ENCODE assay signal across 21 cellular contexts in genomic region chr4:73275318-73275654, GRCh38. TPM values are rescaled to one million over a fixed set of nuclear protein-coding genes. Genes with fewer than 3 reads are reported as not detected.
DNase-seq lines count a peak whose midpoint lies in the region; ATAC-seq, FAIRE-seq and TF ChIP-seq lines count a peak whose summit lies in the region.
"Had no signal": no experiment of that assay in that cellular context is flagged by ENCODE, and none has a peak within 500 bp of the region (broad histone marks: within the 10 kb centered on the region; RNA-seq: fewer than 3 reads in every experiment).

No MANE protein-coding gene starts in this region.

- no peak for TF ChIP-seq CTCF in LNCaP clone FGC (IDR thresholded peaks at IDR 0.05; ENCODE audit: control insufficient read depth, extremely low read depth, insufficient read depth)
- no peak for TF ChIP-seq CTCF in HepG2 (CRISPR knock-in tag; IDR thresholded peaks at IDR 0.05)
- no peak for TF ChIP-seq CTCF in gastrocnemius medialis (IDR thresholded peaks at IDR 0.05 in 4 of 5, conservative IDR thresholded peaks at IDR 0.05 in 1 of 5)

- 0% methylated on average over 1 of the region's 1 CpG for WGBS in HepG2 (ENCODE audit: low lambda C conversion rate)

- TF ChIP-seq RAD21 in HepG2 (CRISPR knock-in tag; IDR thresholded peaks at IDR 0.05), result no peak

- H3K4me3 ChIP-seq in LNCaP clone FGC (ENCODE audit: low read depth, low read length) (no peak overlapping the region), HepG2 (replicated peaks in 1 of 3; ENCODE audit: insufficient read depth in 1 of 3, low read depth in 2 of 3, low read length in 3 of 3) (no peak overlapping the region), gastrocnemius medialis (no peak overlapping the region)
- H3K4me3 ChIP-seq: K562 had no signal

- DNase-seq in DMS153 (lab: John Stamatoyannopoulos, UW) (peak; percentile 84), LNCaP clone FGC (ENCODE audit: low read depth) (peak; percentile 86), NCI-H446 (lab: John Stamatoyannopoulos, UW) (peak; percentile 78 to 89), HepG2 (ENCODE audit: low spot score) (peak; percentile 57), gastrocnemius medialis (no peak), D341Med (ENCODE audit: low spot score) (no peak)
- DNase-seq in activated CD4-positive, CD25-positive, alpha-beta regulatory T cell (lab: John Stamatoyannopoulos, UW), result no peak
- DNase-seq: activated naive CD4-positive, alpha-beta T cell treated with anti-CD3 and anti-CD28 coated beads for 36 hours; activated T-cell treated with anti-CD3 and anti-CD28 coated beads, Interleukin-2, amount 50 U/mL, for 4 hours; aorta; CD4-positive, alpha-beta T cell; effector memory CD4-positive, alpha-beta T cell; head of caudate nucleus; NCI-H524 treated with DMSO at 0.1 percent for 48 hours; nucleus accumbens; stimulated activated naive B cell treated with anti-CD40 and anti-IgM and Interleukin-4, amounts not matched to agents 10 μg/mL and 1 μg/mL and 100 μg/mL, for 72 hours had no signal

- H3K9me3 ChIP-seq in HepG2 (ENCODE audit: low read length), result no peaks in the 10 kb centered on the region
- peaks cover 0 to 3% (median 0%) of the 10 kb centered on the region in 3 donors for H3K9me3 ChIP-seq in gastrocnemius medialis

- BruUV-seq in HepG2 (replicated peaks; lab: Mats Ljungman, UMichigan), result no TSS peak

- TF ChIP-seq EP300 in HepG2 (IDR thresholded peaks at IDR 0.05; ENCODE audit: low read depth in 2 of 2, low read length in 2 of 2), result no peak
- TF ChIP-seq EP300 in HepG2 (CRISPR knock-in tag; IDR thresholded peaks at IDR 0.05; ENCODE audit: borderline replicate concordance), result no peak

- ATAC-seq in HepG2 (peak; percentile 93), HG02678 (IDR thresholded peaks at IDR 0.05; ENCODE audit: unreplicated experiment) (no peak), gastrocnemius medialis (no peak)
- ATAC-seq: activated T-cell treated with anti-CD3 and anti-CD28 coated beads, Interleukin-2, amount 50 U/mL, for 4 hours; K562; PC-3; sciatic nerve; stimulated activated naive B cell treated with anti-CD40 and anti-IgM and Interleukin-4, amounts not matched to agents 10 μg/mL and 1 μg/mL and 100 μg/mL, for 72 hours had no signal

- H3K27ac ChIP-seq in HepG2 (ENCODE audit: extremely low read length, insufficient read depth, low read length) (no peak overlapping the region), gastrocnemius medialis (no peak overlapping the region)

- H3K27me3 ChIP-seq in HepG2 (ENCODE audit: control insufficient read depth in 1 of 2, insufficient read depth in 2 of 2, low read length in 2 of 2) (no peaks in the 10 kb centered on the region), gastrocnemius medialis (no peaks in the 10 kb centered on the region)

- peak; percentile 21 for FAIRE-seq in HepG2 (lab: Jason Lieb, UNC)
- FAIRE-seq: GM18507, K562 had no signal

- no peak overlapping the region for H3K9ac ChIP-seq in HepG2 (ENCODE audit: insufficient read depth, low read depth, low read length)

- no peak overlapping the region for H2AFZ ChIP-seq in HepG2 (ENCODE audit: low read length)

- H3K4me1 ChIP-seq in HepG2 (ENCODE audit: insufficient read depth, low read length) (peaks cover 16% of the 10 kb centered on the region), gastrocnemius medialis (no peaks in the 10 kb centered on the region)

- H4K20me1 ChIP-seq in HepG2 (ENCODE audit: insufficient read depth, low read length), result no peaks in the 10 kb centered on the region

- no peaks in the 10 kb centered on the region for H3K79me2 ChIP-seq in HepG2 (ENCODE audit: insufficient read depth, low read length)

- H3K36me3 ChIP-seq in HepG2 (replicated peaks in 1 of 2; ENCODE audit: control insufficient read depth in 1 of 2, insufficient read depth in 2 of 2, low read length in 2 of 2) (no peaks in the 10 kb centered on the region), gastrocnemius medialis (no peaks in the 10 kb centered on the region)

- POLR2A ChIA-PET in HepG2 (lab: Yijun Ruan, JAX), result interaction anchor here (1.5 kb wide), 1 partner anchor 16 kb away, joined by 5 read pairs; no protein-coding TSS in a partner anchor

- TF ChIP-seq POLR2A in HepG2 (IDR thresholded peaks at IDR 0.05; ENCODE audit: insufficient read depth in 1 of 2, low read depth in 2 of 2, low read length in 2 of 2) (no peak), gastrocnemius medialis (IDR thresholded peaks at IDR 0.05) (no peak)

- in situ Hi-C loops in HepG2 (cut with HindIII; ENCODE audit: extremely low pct_ligation_motif_present, low pct_unique_long_range_greater_than_20kb) (no loop called here), gastrocnemius medialis (cut with MboI; ENCODE audit: low sequenced_read_pairs in 4 of 4) (no loop called here)

- H3K4me2 ChIP-seq in HepG2 (ENCODE audit: low read depth, low read length), result no peak overlapping the region

- intact Hi-C loops in HepG2 (cut with micrococcal nuclease; ENCODE audit: unreplicated experiment), result no loop called here
- intact Hi-C loops in gastrocnemius medialis (cut with DNase I; ENCODE audit: low total_unique reads), result no loop called here

- CTCF ChIA-PET in HepG2 (lab: Yijun Ruan, JAX; ENCODE audit: low intra/inter-chr PET ratio, low total read pairs), result no interaction called here

TF ChIP-seq in HepG2, 621 proteins besides CTCF, POLR2A, EP300 and RAD21 (continues in another document):
- TF ChIP-seq ZMYM4 (CRISPR knock-in tag; IDR thresholded peaks at IDR 0.05) (peak; percentile 38; the same call in 1 of the 2 replicates), FOXA1 (IDR thresholded peaks at IDR 0.05) (no peak), FOXA1 (CRISPR knock-in tag; IDR thresholded peaks at IDR 0.05) (peak; percentile 22; the same call in 1 of the 2 replicates), PAXIP1 (CRISPR knock-in tag; conservative IDR thresholded peaks at IDR 0.05) (peak; percentile 35; the same call in 1 of the 2 replicates), ZNF709 (CRISPR knock-in tag; IDR thresholded peaks at IDR 0.05) (no peak), EHMT2 (IDR thresholded peaks at IDR 0.05; ENCODE audit: borderline replicate concordance, low read depth, low read length) (peak; percentile 78), SIX1 (CRISPR knock-in tag; IDR thresholded peaks at IDR 0.05; ENCODE audit: borderline replicate concordance) (peak; percentile 78), HNF4A (CRISPR knock-in tag; IDR thresholded peaks at IDR 0.05) (peak; percentile 72), CBX1 (IDR thresholded peaks at IDR 0.05; ENCODE audit: low read depth) (no peak), HNRNPL (IDR thresholded peaks at IDR 0.05; ENCODE audit: low read depth, low read length) (no peak)

RNA-seq across cellular contexts. Expression of gene ANKRD17, which starts 16.7 kb away (rescaled TPM):
- total RNA-seq in HepG2 (2016; rRNA removed; fragmentation: Illumina TruSeq; extraction: Trizol) (61.1 and 97.9 TPM in 2 replicates), gastrocnemius medialis (10 to 100 TPM; 40.8 to 68.5 (median 54.8) TPM)
- total RNA-seq in HepG2 (2016; cell fraction: cytosol; rRNA removed; fragmentation: Illumina TruSeq; extraction: Trizol; ENCODE audit: low read depth), result 16.1 and 17.5 TPM in 2 replicates
- total RNA-seq in HepG2 (2016; cell fraction: insoluble cytoplasmic fraction; rRNA removed; fragmentation: Illumina TruSeq; extraction: Trizol), result 56.4 and 90.8 TPM in 2 replicates
- 33.0 and 35.8 TPM in 2 replicates for total RNA-seq in HepG2 (2016; cell fraction: membrane; rRNA removed; fragmentation: Illumina TruSeq; extraction: Trizol)
- total RNA-seq in HepG2 (2016; cell fraction: nucleus; rRNA removed; fragmentation: Illumina TruSeq; extraction: Trizol), result 70.8 and 73.9 TPM in 2 replicates
- 48.9 and 55.7 TPM in 2 replicates for polyA plus RNA-seq in HepG2 (2011; rRNA removed)
- polyA plus RNA-seq in HepG2 (2011; cell fraction: cytosol; rRNA removed), result 30.1 and 39.4 TPM in 2 replicates
- polyA plus RNA-seq in HepG2 (2011; cell fraction: nucleus; rRNA removed), result 39.5 and 42.6 TPM in 2 replicates
- 32.6 and 35.4 TPM in 2 replicates for polyA plus RNA-seq in HepG2 (2012)
- polyA plus RNA-seq in HepG2 (2016; cell fraction: cytosol; fragmentation: Illumina TruSeq; extraction: Trizol; ENCODE audit: low read depth), result 2.2 and 2.6 TPM in 2 replicates
- polyA plus RNA-seq in HepG2 (2016; cell fraction: insoluble cytoplasmic fraction; fragmentation: Illumina TruSeq; extraction: Trizol; ENCODE audit: low read depth), result 64.3 and 64.9 TPM in 2 replicates
- polyA plus RNA-seq in HepG2 (2016; cell fraction: membrane; fragmentation: Illumina TruSeq; extraction: Trizol; ENCODE audit: low read depth), result 7.9 and 9.7 TPM in 2 replicates
- 49.4 and 51.3 TPM in 2 replicates for polyA plus RNA-seq in HepG2 (2016; cell fraction: nucleus; fragmentation: Illumina TruSeq; extraction: Trizol; ENCODE audit: insufficient read depth, low read depth)
- 82.8 and 91.1 TPM in 2 replicates for polyA minus RNA-seq in HepG2 (2011; rRNA and poly(A)+ RNA removed; ENCODE audit: low replicate concordance)
- 62.0 and 69.7 TPM in 2 replicates for polyA minus RNA-seq in HepG2 (2011; cell fraction: cytosol; rRNA and poly(A)+ RNA removed)
- polyA minus RNA-seq in HepG2 (2011; cell fraction: nucleus; rRNA and poly(A)+ RNA removed), result 141 and 147 TPM in 2 replicates

Comparison
In these comparisons a context has a peak if more than half of its experiments do, and no peak if none do; other contexts are left out.
1. DNase-seq: peak in DMS153 (single experiment), LNCaP clone FGC (single experiment), NCI-H446 (2 of 2) and HepG2 (single experiment); none in gastrocnemius medialis (0 of 2), D341Med (single experiment) and activated CD4-positive, CD25-positive, alpha-beta regulatory T cell (0 of 4).